ENCODE assay signal across 36 cellular contexts in the genomic region with DNA sequence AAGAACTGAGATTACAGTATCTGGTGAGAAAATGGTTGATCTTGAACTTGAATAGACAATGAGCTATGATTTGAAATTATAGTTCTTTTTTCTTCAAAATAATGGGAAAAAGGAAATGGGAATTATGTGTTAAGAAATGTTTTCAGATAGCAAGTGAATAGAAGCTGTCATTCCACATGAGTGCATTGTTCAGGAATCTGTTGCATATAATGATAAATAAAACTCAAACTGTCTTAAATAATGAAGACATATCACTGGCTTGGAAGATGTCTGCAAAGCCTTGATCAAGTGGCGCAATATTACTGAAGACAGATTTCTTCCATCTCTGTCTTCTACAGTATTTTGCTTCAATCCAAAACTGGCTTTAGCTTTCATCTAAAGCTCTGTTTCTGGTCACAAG.
"Had no signal": no experiment of that assay in that cellular context is flagged by ENCODE, and none has a peak within 500 bp of the region (broad histone marks: within the 10 kb centered on the region; RNA-seq: fewer than 3 reads in every experiment).

No MANE protein-coding gene starts in this region.

- H3K4me3 ChIP-seq: MG63 had no signal

- H3K36me3 ChIP-seq: MG63 had no signal

- H3K9me3 ChIP-seq: MG63 had no signal

- DNase-seq: Karpas-422, Kasumi-1, MG63, MM.1S, MV-4-11, NCI-H1048, NCI-H1092, NCI-H1092 treated with DMSO at 0.1 percent for 48 hours, NCI-H1105, NCI-H1105 treated with DMSO at 0.1 percent for 48 hours, NCI-H1417, NCI-H1417 treated with DMSO at 0.1 percent for 48 hours, NCI-H1436, NCI-H1436 treated with DMSO at 0.1 percent for 48 hours, NCI-H146, NCI-H1694, NCI-H1694 treated with DMSO at 0.1 percent for 48 hours, NCI-H187, NCI-H187 treated with DMSO at 0.1 percent for 48 hours, NCI-H1930, NCI-H2029, NCI-H2029 treated with DMSO at 0.1 percent for 48 hours, NCI-H2081, NCI-H2081 treated with DMSO at 0.1 percent for 48 hours, NCI-H2107, NCI-H2171, NCI-H2171 treated with DMSO at 0.1 percent for 48 hours, NCI-H2227 treated with DMSO at 0.1 percent for 48 hours, NCI-H226, NCI-H345, NCI-H446, NCI-H446 treated with DMSO at 0.1 percent for 48 hours, NCI-H510A, NCI-H510A treated with DMSO at 0.1 percent for 48 hours, NCI-H524, NCI-H524 treated with DMSO at 0.1 percent for 48 hours had no signal

- H3K27me3 ChIP-seq: MG63 had no signal
